In genomic region chr9:36443581-36443980, GRCh38 we compare ENCODE assay signal across 18 cellular contexts. TPM values are rescaled to one million over a fixed set of nuclear protein-coding genes. Genes with fewer than 3 reads are reported as not detected.
DNase-seq lines count a peak whose midpoint lies in the region; ATAC-seq and TF ChIP-seq lines count a peak whose summit lies in the region.
"Had no signal": no experiment of that assay in that cellular context is flagged by ENCODE, and none has a peak within 500 bp of the region (broad histone marks: within the 10 kb centered on the region; RNA-seq: fewer than 3 reads in every experiment).

No MANE protein-coding gene starts in this region.

- CTCF ChIA-PET in WTC11 (lab: Charles Lee), result interaction anchor here (0.8 to 7.6 kb wide), 2 partner anchors 36 to 155 kb away, joined by 3 to 47 read pairs; no protein-coding TSS in a partner anchor

- no peak overlapping the region; the same call in 1 of the 2 replicates for H3K4ac ChIP-seq in H9 (ENCODE audit: low read depth, low read length)

- no peak overlapping the region for H2AFZ ChIP-seq in H9 (ENCODE audit: low read length)

- H3K27me3 ChIP-seq in H9 (ENCODE audit: insufficient read depth, low read length) (no peaks in the 10 kb centered on the region), right lobe of liver (no peaks in the 10 kb centered on the region)
- no peaks in the 10 kb centered on the region for H3K27me3 ChIP-seq in effector memory CD4-positive, alpha-beta T cell (replicated peaks; ENCODE audit: control insufficient read depth, insufficient read depth, low read length, poor library complexity, severe bottlenecking)
- H3K27me3 ChIP-seq: ovary, uterus had no signal

- no CpG with 5 or more reads among the region's 4 CpGs for WGBS in H9 (ENCODE audit: extremely low coverage, insufficient read length, low lambda C conversion rate)
- WGBS in right lobe of liver (ENCODE audit: insufficient coverage, low coverage, low lambda C conversion rate, missing lambda C conversion rate), result 84% methylated on average over 4 of the region's 4 CpGs

- H3K9me3 Mint-ChIP-seq in H9, result no peaks in the 10 kb centered on the region
- H3K9me3 Mint-ChIP-seq in WTC11, result no peaks in the 10 kb centered on the region
- H3K9me3 Mint-ChIP-seq in immature natural killer cell, result no peaks in the 10 kb centered on the region

- no peaks in the 10 kb centered on the region for H3K36me3 ChIP-seq in right lobe of liver
- H3K36me3 ChIP-seq in effector memory CD4-positive, alpha-beta T cell (ENCODE audit: control insufficient read depth, insufficient read depth, low read length), result no peaks in the 10 kb centered on the region
- H3K36me3 ChIP-seq: lower lobe of right lung, ovary, uterus had no signal

- H3K27ac ChIP-seq in H9 (ENCODE audit: insufficient read length, low read depth, low read length), result no peak overlapping the region
- H3K27ac ChIP-seq in right lobe of liver, result no peak overlapping the region
- no peak overlapping the region for H3K27ac ChIP-seq in effector memory CD4-positive, alpha-beta T cell (ENCODE audit: insufficient read depth, low read length, poor library complexity, severe bottlenecking)
- H3K27ac ChIP-seq: lower lobe of right lung, ovary, uterus had no signal

- no peak overlapping the region for H2BK20ac ChIP-seq in H9 (ENCODE audit: low read depth, low read length, poor library complexity, severe bottlenecking)

- no peak overlapping the region for H3T11ph ChIP-seq in H9 (ENCODE audit: low read length)

- intact Hi-C loops in right lobe of liver (cut with DNase I), result loop anchor here in 1 of 2 donors (5.0 kb wide), 1 partner anchor 36 kb away; no protein-coding TSS in a partner anchor

- no peak overlapping the region for H2BK5ac ChIP-seq in H9 (ENCODE audit: insufficient read length, low read length)

- H4K5ac ChIP-seq in H9 (ENCODE audit: insufficient read length, low read depth, low read length), result no peak overlapping the region

- no peak overlapping the region for H2BK120ac ChIP-seq in H9 (ENCODE audit: low read depth, low read length, poor library complexity, severe bottlenecking)

- ATAC-seq in WTC11 (no peak), HG03460 (IDR thresholded peaks at IDR 0.05; ENCODE audit: unreplicated experiment) (no peak), right lobe of liver (no peak)
- ATAC-seq: HepG2, lower lobe of right lung had no signal

- no peak overlapping the region for H4K8ac ChIP-seq in H9 (replicated peaks; ENCODE audit: insufficient read length, low read depth, low read length)

- H3K4me2 ChIP-seq in H9 (ENCODE audit: insufficient read depth, insufficient read length, low read length), result no peak overlapping the region

- H2AK5ac ChIP-seq in H9 (ENCODE audit: insufficient read length, low read length), result no peak overlapping the region

- H3K4me3 Mint-ChIP-seq in H9 (no peak overlapping the region), WTC11 (no peak overlapping the region), immature natural killer cell (peak overlapping the region in 3 of 5 donors; percentile 2 to 30 (median 7))

- H3K18ac ChIP-seq in H9 (ENCODE audit: insufficient read length, low read depth, low read length), result no peak overlapping the region

- peak; percentile 22 for DNase-seq in Ammon's horn (ENCODE audit: low spot score)
- no peak for DNase-seq in H9
- DNase-seq in WTC11 (ENCODE audit: low spot score), result no peak
- no peak for DNase-seq in immature natural killer cell
- DNase-seq in right lobe of liver, result no peak
- DNase-seq in activated CD8-positive, alpha-beta memory T cell treated with anti-CD3 and anti-CD28 coated beads for 24 hours, result no peak
- no peak for DNase-seq in effector memory CD4-positive, alpha-beta T cell
- DNase-seq: activated CD4-positive, alpha-beta T cell treated with anti-CD3 and anti-CD28 coated beads for 48 hours; activated gamma-delta T cell treated with Interleukin-2 at 50 U/mL for 16 hours; AML-193; GDM1; lower lobe of right lung; NCI-H146; ovary; stimulated activated CD4-positive, alpha-beta T cell treated with anti-CD3 and anti-CD28 coated beads, Interleukin-4, amount 100 ng/mL, for 24 hours; uterus had no signal

- H3K4me1 ChIP-seq in H9 (ENCODE audit: insufficient read depth, low read length) (peaks cover 13% of the 10 kb centered on the region), right lobe of liver (peaks cover 0 to 7% (median 0%) of the 10 kb centered on the region in 4 donors)
- no peaks in the 10 kb centered on the region for H3K4me1 ChIP-seq in effector memory CD4-positive, alpha-beta T cell (ENCODE audit: control insufficient read depth, insufficient read depth, low read length, poor library complexity, severe bottlenecking)
- H3K4me1 ChIP-seq: uterus had no signal

- H3K27me3 Mint-ChIP-seq in H9 (ENCODE audit: low read depth), result no peaks in the 10 kb centered on the region
- H3K27me3 Mint-ChIP-seq in WTC11 (ENCODE audit: low read depth), result no peaks in the 10 kb centered on the region
- peaks cover 0 to 2% (median 0%) of the 10 kb centered on the region in 3 donors for H3K27me3 Mint-ChIP-seq in immature natural killer cell (ENCODE audit: low read depth in 3 of 3)

- no peak overlapping the region for H3K14ac ChIP-seq in H9 (ENCODE audit: insufficient read depth, low read length)

- no peak overlapping the region for H3K23ac ChIP-seq in H9 (ENCODE audit: insufficient read length, low read depth, low read length)

- no peaks in the 10 kb centered on the region for H3K9me3 ChIP-seq in H9 (ENCODE audit: control insufficient read depth, low read depth, low read length)
- H3K9me3 ChIP-seq in right lobe of liver, result no peaks in the 10 kb centered on the region
- no peaks in the 10 kb centered on the region for H3K9me3 ChIP-seq in effector memory CD4-positive, alpha-beta T cell (ENCODE audit: control insufficient read depth, low read length)
- H3K9me3 ChIP-seq: lower lobe of right lung, ovary, uterus had no signal

- H4K91ac ChIP-seq in H9 (ENCODE audit: insufficient read length, low read depth, low read length), result no peak overlapping the region

- no peak for TF ChIP-seq POLR2A in right lobe of liver (IDR thresholded peaks at IDR 0.05)

- H3K9ac ChIP-seq in H9 (ENCODE audit: extremely low read depth, insufficient read length, low read length), result no peak overlapping the region

- TF ChIP-seq CTCF in H9 (conservative IDR thresholded peaks at IDR 0.05) (no peak), WTC11 (IDR thresholded peaks at IDR 0.05) (no peak), right lobe of liver (IDR thresholded peaks at IDR 0.05) (no peak)

- peaks cover 20% of the 10 kb centered on the region; the same call in 1 of the 2 replicates for H3K79me2 ChIP-seq in H9 (ENCODE audit: insufficient read depth, low read length)

- no peaks in the 10 kb centered on the region for H4K20me1 ChIP-seq in H9 (ENCODE audit: control insufficient read depth, insufficient read depth, insufficient read length)

- H3K23me2 ChIP-seq in H9 (ENCODE audit: insufficient read length, low read depth, low read length, poor library complexity, severe bottlenecking), result no peaks in the 10 kb centered on the region

- H3K36me3 Mint-ChIP-seq in H9 (ENCODE audit: insufficient read depth in 1 of 3, low read depth in 3 of 3), result peaks cover 0 to 2% (median 2%) of the 10 kb centered on the region in 3 experiments; a peak in 1 of 7 replicates
- H3K36me3 Mint-ChIP-seq in WTC11, result peaks cover 6% of the 10 kb centered on the region; the same call in 1 of the 2 replicates
- no peaks in the 10 kb centered on the region for H3K36me3 Mint-ChIP-seq in immature natural killer cell

- H3K4me1 Mint-ChIP-seq in H9, result peaks cover 51 to 60% of the 10 kb centered on the region in 2 experiments
- H3K4me1 Mint-ChIP-seq in WTC11, result peaks cover 61% of the 10 kb centered on the region
- H3K4me1 Mint-ChIP-seq in immature natural killer cell, result peaks cover 42 to 71% of the 10 kb centered on the region in 2 donors

- no peak overlapping the region for H2BK12ac ChIP-seq in H9 (ENCODE audit: insufficient read length, low read depth, low read length)

- H3K4me3 ChIP-seq in right lobe of liver, result no peak overlapping the region
- H3K4me3 ChIP-seq in effector memory CD4-positive, alpha-beta T cell (ENCODE audit: insufficient read depth, low read depth, low read length, poor library complexity, severe bottlenecking), result no peak overlapping the region
- H3K4me3 ChIP-seq: lower lobe of right lung, ovary, uterus had no signal

- POLR2A ChIA-PET in WTC11 (lab: Charles Lee), result no interaction called here

- H3K27ac Mint-ChIP-seq in H9 (peak overlapping the region; percentile 0 to 59 (median 9); a peak in 3 of 7 replicates), WTC11 (peak overlapping the region; percentile 24), immature natural killer cell (peak overlapping the region in 3 of 6 donors; percentile 9 to 60 (median 9))

- peaks cover 22% of the 10 kb centered on the region for H3K79me1 ChIP-seq in H9 (ENCODE audit: insufficient read depth, low read depth, low read length, poor library complexity, severe bottlenecking)

- no peak overlapping the region for H2BK15ac ChIP-seq in H9 (ENCODE audit: low read depth, low read length)

- H3K56ac ChIP-seq in H9 (ENCODE audit: insufficient read length, low read depth, low read length), result no peak overlapping the region

TF ChIP-seq in WTC11, 78 proteins besides CTCF, POLR2A, EP300 and RAD21 (continues in another document):
- TF ChIP-seq KAT7 (CRISPR knock-in tag; IDR thresholded peaks at IDR 0.05; ENCODE audit: borderline replicate concordance) (no peak), ZMAT4 (CRISPR knock-in tag; IDR thresholded peaks at IDR 0.05) (no peak), CREB1 (CRISPR knock-in tag; IDR thresholded peaks at IDR 0.05) (no peak), HMGXB4 (CRISPR knock-in tag; IDR thresholded peaks at IDR 0.05) (no peak), GRHL2 (CRISPR knock-in tag; IDR thresholded peaks at IDR 0.05; ENCODE audit: insufficient replicate concordance, severe bottlenecking) (no peak)

RNA-seq across cellular contexts. Expression of gene RNF38, which starts 43.5 kb away (rescaled TPM):
- total RNA-seq in H9 (2021) (58.8 and 60.2 TPM in 2 replicates), WTC11 (2021) (56.4 to 64.7 TPM (median 59.2 TPM) in 3 replicates), right lobe of liver (10 to 100 TPM in 4 of 6 experiments, 1 to 10 TPM in 2; 6.8 to 13.5 (median 11.9) TPM)
- polyA plus RNA-seq in immature natural killer cell, result 10 to 100 TPM in 2 of 3 donors, 1 to 10 TPM in 1; 8.3 to 24.1 (median 15.3) TPM

Comparison
In these comparisons a context has a peak if more than half of its experiments do, and no peak if none do; other contexts are left out.
1. H3K4me3 Mint-ChIP-seq: peak in immature natural killer cell (3 of 5); none in H9 (0 of 2) and WTC11 (single experiment).